In genomic region chr4:143381171-143382118, GRCh38 we compare ENCODE assay signal across 9 cellular contexts. TPM values are rescaled to one million over a fixed set of nuclear protein-coding genes. Genes with fewer than 3 reads are reported as not detected.
DNase-seq lines count a peak whose midpoint lies in the region; ATAC-seq and TF ChIP-seq lines count a peak whose summit lies in the region.
"Had no signal": no experiment of that assay in that cellular context is flagged by ENCODE, and none has a peak within 500 bp of the region (broad histone marks: within the 10 kb centered on the region; RNA-seq: fewer than 3 reads in every experiment).

No MANE protein-coding gene starts in this region.

- DNase-seq in DMS79 (lab: John Stamatoyannopoulos, UW) = peak; percentile 5
- no peak for DNase-seq in DMS79 treated with DMSO at 0.1 percent for 48 hours (lab: John Stamatoyannopoulos, UW)
- DNase-seq in left lobe of liver (ENCODE audit: low spot score) = peak; percentile 59
- peak; percentile 88 for DNase-seq in testis
- no peak for DNase-seq in NCI-H2196 treated with DMSO at 0.1 percent for 48 hours (lab: John Stamatoyannopoulos, UW; ENCODE audit: unreplicated experiment)
- no peak for DNase-seq in effector CD8-positive, alpha-beta T cell (lab: John Stamatoyannopoulos, UW)

- TF ChIP-seq POLR2A in testis (IDR thresholded peaks at IDR 0.05) = no peak

- WGBS in testis, 2 donors = 45 to 47% methylated on average over 8 of the region's 8 CpGs

- peaks cover 58% of the 10 kb centered on the region for H3K4me1 ChIP-seq in testis

- ATAC-seq in HG03378 (IDR thresholded peaks at IDR 0.05; ENCODE audit: unreplicated experiment) (peak; percentile 44), left lobe of liver (peak; percentile 66)

- H3K36me3 Mint-ChIP-seq in brain = no peaks in the 10 kb centered on the region

- H3K27me3 Mint-ChIP-seq in brain = no peaks in the 10 kb centered on the region

- H3K4me1 Mint-ChIP-seq in brain = peaks cover 65% of the 10 kb centered on the region

- H3K4me3 ChIP-seq in testis = no peak overlapping the region

- intact Hi-C loops in testis (cut with DNase I; ENCODE audit: low total_unique reads) = no loop called here

- H3K36me3 ChIP-seq in testis (ENCODE audit: low read depth, missing control alignments) = no peaks in the 10 kb centered on the region

- no peak for TF ChIP-seq CTCF in brain (conservative IDR thresholded peaks at IDR 0.05)
- TF ChIP-seq CTCF in testis (IDR thresholded peaks at IDR 0.05) = no peak

- H3K9me3 ChIP-seq in testis = no peaks in the 10 kb centered on the region

- peak overlapping the region in 4 of 5 experiments; percentile 22 to 66 (median 50) for H3K4me3 Mint-ChIP-seq in brain

- H3K27ac ChIP-seq in testis = peak overlapping the region; percentile 54 to 78
- H3K27ac ChIP-seq: 22Rv1 had no signal

- peak overlapping the region; percentile 4 to 94 (median 89) for H3K27ac Mint-ChIP-seq in brain

- no peaks in the 10 kb centered on the region for H3K27me3 ChIP-seq in testis

- no peaks in the 10 kb centered on the region for H3K9me3 Mint-ChIP-seq in brain

RNA-seq across cellular contexts. Expression of gene GAB1, which starts 44.8 kb away (rescaled TPM):
- polyA plus RNA-seq in brain (ENCODE audit: insufficient read depth, low read depth, low replicate concordance) (13.0 TPM), testis (ENCODE audit: insufficient read depth, low read depth, low replicate concordance) (19.7 TPM)
- total RNA-seq in left lobe of liver (11.1 TPM), testis (10 to 100 TPM; 61.3 to 64.5 TPM)

Comparison
In these comparisons a context has a peak if more than half of its experiments do, and no peak if none do; other contexts are left out.
1. DNase-seq: peak in DMS79 (single experiment), left lobe of liver (single experiment) and testis (single experiment); none in DMS79 treated with DMSO at 0.1 percent for 48 hours (single experiment), NCI-H2196 treated with DMSO at 0.1 percent for 48 hours (single experiment) and effector CD8-positive, alpha-beta T cell (single experiment).